ENCODE assay signal across 19 cellular contexts in genomic region chr10:17368708-17369272, GRCh38.
DNase-seq lines count a peak whose midpoint lies in the region; ATAC-seq, FAIRE-seq and TF ChIP-seq lines count a peak whose summit lies in the region.
"Had no signal": no experiment of that assay in that cellular context is flagged by ENCODE, and none has a peak within 500 bp of the region (broad histone marks: within the 10 kb centered on the region; RNA-seq: fewer than 3 reads in every experiment).

No MANE protein-coding gene starts in this region.

- H3K4me3 ChIP-seq in RWPE2 (ENCODE audit: severe bottlenecking) = no peak overlapping the region

- no peak overlapping the region for H3K27ac Mint-ChIP-seq in activated T-cell treated with anti-CD3 and anti-CD28 coated beads, Interleukin-2, amount 50 U/mL, for 24 hours
- H3K27ac Mint-ChIP-seq: IgD-negative memory B cell had no signal

- TF ChIP-seq CTCF in RWPE2 (IDR thresholded peaks at IDR 0.05; ENCODE audit: poor library complexity, severe bottlenecking) (no peak), foreskin keratinocyte (conservative IDR thresholded peaks at IDR 0.05) (no peak)

- ATAC-seq in activated T-cell treated with anti-CD3 and anti-CD28 coated beads, Interleukin-2, amount 50 U/mL, for 4 hours = peak; percentile 83 to 95
- peak; percentile 63; the same call in 2 of the 3 replicates for ATAC-seq in RWPE2 (ENCODE audit: low read depth)
- peak; percentile 83 for ATAC-seq in foreskin keratinocyte

- DNase-seq in activated T-cell treated with anti-CD3 and anti-CD28 coated beads, Interleukin-2, amount 50 U/mL, for 4 hours = no peak
- no peak for DNase-seq in activated T-cell treated with anti-CD3 and anti-CD28 coated beads, Interleukin-2, amount 50 U/mL, for 24 hours
- peak; percentile 10 for DNase-seq in ELR (ENCODE audit: low read depth)
- no peak for DNase-seq in RWPE2 (ENCODE audit: low spot score)
- DNase-seq in foreskin keratinocyte = peak; percentile 24 to 35
- no peak for DNase-seq in urothelium cell line (ENCODE audit: low spot score)
- DNase-seq in islet precursor cell = no peak
- no peak for DNase-seq in KG1 (lab: John Stamatoyannopoulos, UW)
- DNase-seq: ACHN; CD4-positive, CD25-positive, alpha-beta regulatory T cell; DMS79; GDM1; NCI-H146; NCI-H226; NCI-H526 treated with DMSO at 0.1 percent for 48 hours; Right ventricle myocardium superior had no signal

- H3K27ac ChIP-seq in RWPE2 (ENCODE audit: poor library complexity, severe bottlenecking) (no peak overlapping the region), foreskin keratinocyte (no peak overlapping the region)

- H3K27me3 Mint-ChIP-seq in activated T-cell treated with anti-CD3 and anti-CD28 coated beads, Interleukin-2, amount 50 U/mL, for 4 hours (ENCODE audit: low read depth) = no peaks in the 10 kb centered on the region
- H3K27me3 Mint-ChIP-seq in activated T-cell treated with anti-CD3 and anti-CD28 coated beads, Interleukin-2, amount 50 U/mL, for 24 hours = no peaks in the 10 kb centered on the region
- H3K27me3 Mint-ChIP-seq: CD4-positive, CD25-positive, alpha-beta regulatory T cell had no signal

- H3K4me1 ChIP-seq in RWPE2 (ENCODE audit: insufficient read depth, poor library complexity, severe bottlenecking) (no peaks in the 10 kb centered on the region), foreskin keratinocyte (no peaks in the 10 kb centered on the region)

- no peaks in the 10 kb centered on the region for H3K9me3 ChIP-seq in RWPE2 (ENCODE audit: severe bottlenecking)

- peaks cover 4% of the 10 kb centered on the region for H3K9me3 Mint-ChIP-seq in activated T-cell treated with anti-CD3 and anti-CD28 coated beads, Interleukin-2, amount 50 U/mL, for 4 hours
- H3K9me3 Mint-ChIP-seq in activated T-cell treated with anti-CD3 and anti-CD28 coated beads, Interleukin-2, amount 50 U/mL, for 24 hours = peaks cover 7% of the 10 kb centered on the region

- no peaks in the 10 kb centered on the region for H3K36me3 ChIP-seq in RWPE2 (ENCODE audit: low read depth)

- no peaks in the 10 kb centered on the region for H3K27me3 ChIP-seq in RWPE2 (ENCODE audit: insufficient read depth, poor library complexity, severe bottlenecking)
- H3K27me3 ChIP-seq in foreskin keratinocyte = no peaks in the 10 kb centered on the region

- H3K36me3 Mint-ChIP-seq in activated T-cell treated with anti-CD3 and anti-CD28 coated beads, Interleukin-2, amount 50 U/mL, for 4 hours (ENCODE audit: insufficient read depth) = peaks cover 2% of the 10 kb centered on the region
- H3K36me3 Mint-ChIP-seq in activated T-cell treated with anti-CD3 and anti-CD28 coated beads, Interleukin-2, amount 50 U/mL, for 24 hours (ENCODE audit: low read depth) = no peaks in the 10 kb centered on the region
- H3K36me3 Mint-ChIP-seq: IgD-negative memory B cell had no signal

- no peak overlapping the region for H3K4me3 Mint-ChIP-seq in activated T-cell treated with anti-CD3 and anti-CD28 coated beads, Interleukin-2, amount 50 U/mL, for 4 hours
- no peak overlapping the region for H3K4me3 Mint-ChIP-seq in activated T-cell treated with anti-CD3 and anti-CD28 coated beads, Interleukin-2, amount 50 U/mL, for 24 hours
- H3K4me3 Mint-ChIP-seq: CD4-positive, CD25-positive, alpha-beta regulatory T cell; IgD-negative memory B cell had no signal

- no peak for FAIRE-seq in urothelium cell line (lab: Jason Lieb, UNC)
- FAIRE-seq: GM12892, GM19239 had no signal

- H3K4me1 Mint-ChIP-seq in activated T-cell treated with anti-CD3 and anti-CD28 coated beads, Interleukin-2, amount 50 U/mL, for 4 hours (ENCODE audit: low read depth) = no peaks in the 10 kb centered on the region
- peaks cover 6% of the 10 kb centered on the region for H3K4me1 Mint-ChIP-seq in activated T-cell treated with anti-CD3 and anti-CD28 coated beads, Interleukin-2, amount 50 U/mL, for 24 hours (ENCODE audit: low read depth)
- H3K4me1 Mint-ChIP-seq: CD4-positive, CD25-positive, alpha-beta regulatory T cell; IgD-negative memory B cell had no signal

Comparison
In these comparisons a context has a peak if more than half of its experiments do, and no peak if none do; other contexts are left out.
1. DNase-seq: peak in ELR (single experiment) and foreskin keratinocyte (2 of 2); none in activated T-cell treated with anti-CD3 and anti-CD28 coated beads, Interleukin-2, amount 50 U/mL, for 4 hours (single experiment), activated T-cell treated with anti-CD3 and anti-CD28 coated beads, Interleukin-2, amount 50 U/mL, for 24 hours (single experiment), RWPE2 (single experiment), urothelium cell line (single experiment), islet precursor cell (single experiment) and KG1 (single experiment).
2. Peak in every context shown above with its lines, with median percentiles within 50 percentile points of each other: ATAC-seq.